In the genomic region with DNA sequence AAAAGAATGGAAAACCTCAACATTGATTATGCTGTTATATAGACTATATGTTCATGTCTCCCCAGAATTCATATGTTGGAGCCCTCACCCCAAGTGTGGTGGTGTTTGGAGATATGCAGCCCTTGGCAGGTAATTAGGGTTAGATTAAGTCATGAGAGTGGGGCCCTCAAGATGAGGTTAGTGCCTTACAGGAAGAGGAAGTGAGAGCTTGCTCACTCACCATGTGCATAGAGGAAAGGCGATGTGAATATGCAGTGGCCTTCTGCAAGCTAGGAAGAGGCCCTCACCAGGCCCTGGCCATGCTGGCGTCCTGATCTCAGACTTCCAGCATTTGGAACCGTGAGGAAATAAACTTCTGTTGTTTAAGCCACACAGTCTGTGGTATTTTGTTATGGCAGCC, we compare ENCODE assay signal across 1 cellular context.
TF ChIP-seq lines count a peak whose summit lies in the region.

No MANE protein-coding gene starts in this region.

TF ChIP-seq in HepG2, 621 proteins besides CTCF, POLR2A, EP300 and RAD21:
- TF ChIP-seq KLF15 (CRISPR knock-in tag; IDR thresholded peaks at IDR 0.05; ENCODE audit: borderline replicate concordance): no peak
- TF ChIP-seq, protein P1, sequence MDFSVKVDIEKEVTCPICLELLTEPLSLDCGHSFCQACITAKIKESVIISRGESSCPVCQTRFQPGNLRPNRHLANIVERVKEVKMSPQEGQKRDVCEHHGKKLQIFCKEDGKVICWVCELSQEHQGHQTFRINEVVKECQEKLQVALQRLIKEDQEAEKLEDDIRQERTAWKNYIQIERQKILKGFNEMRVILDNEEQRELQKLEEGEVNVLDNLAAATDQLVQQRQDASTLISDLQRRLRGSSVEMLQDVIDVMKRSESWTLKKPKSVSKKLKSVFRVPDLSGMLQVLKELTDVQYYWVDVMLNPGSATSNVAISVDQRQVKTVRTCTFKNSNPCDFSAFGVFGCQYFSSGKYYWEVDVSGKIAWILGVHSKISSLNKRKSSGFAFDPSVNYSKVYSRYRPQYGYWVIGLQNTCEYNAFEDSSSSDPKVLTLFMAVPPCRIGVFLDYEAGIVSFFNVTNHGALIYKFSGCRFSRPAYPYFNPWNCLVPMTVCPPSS (IDR thresholded peaks at IDR 0.05): no peak
- TF ChIP-seq ZNF672 (CRISPR knock-in tag; IDR thresholded peaks at IDR 0.05): no peak
- no peak for TF ChIP-seq ZSCAN22 (CRISPR knock-in tag; IDR thresholded peaks at IDR 0.05)
- no peak for TF ChIP-seq MIXL1 (CRISPR knock-in tag; IDR thresholded peaks at IDR 0.05)
- no peak for TF ChIP-seq SP140L (CRISPR knock-in tag; IDR thresholded peaks at IDR 0.05; ENCODE audit: borderline replicate concordance)
- no peak for TF ChIP-seq PRMT3 (CRISPR knock-in tag; IDR thresholded peaks at IDR 0.05; ENCODE audit: borderline replicate concordance, low read depth)
- no peak for TF ChIP-seq HOXA9 (CRISPR knock-in tag; IDR thresholded peaks at IDR 0.05; ENCODE audit: borderline replicate concordance)
- TF ChIP-seq MIER3 (CRISPR knock-in tag; IDR thresholded peaks at IDR 0.05; ENCODE audit: borderline replicate concordance): no peak
- TF ChIP-seq, protein P2, sequence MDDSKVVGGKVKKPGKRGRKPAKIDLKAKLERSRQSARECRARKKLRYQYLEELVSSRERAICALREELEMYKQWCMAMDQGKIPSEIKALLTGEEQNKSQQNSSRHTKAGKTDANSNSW (CRISPR knock-in tag; IDR thresholded peaks at IDR 0.05; ENCODE audit: borderline replicate concordance): no peak
- TF ChIP-seq ZNF629 (CRISPR knock-in tag; conservative IDR thresholded peaks at IDR 0.05): no peak
